8 cellular contexts compared by ENCODE assay signal in the genomic region with DNA sequence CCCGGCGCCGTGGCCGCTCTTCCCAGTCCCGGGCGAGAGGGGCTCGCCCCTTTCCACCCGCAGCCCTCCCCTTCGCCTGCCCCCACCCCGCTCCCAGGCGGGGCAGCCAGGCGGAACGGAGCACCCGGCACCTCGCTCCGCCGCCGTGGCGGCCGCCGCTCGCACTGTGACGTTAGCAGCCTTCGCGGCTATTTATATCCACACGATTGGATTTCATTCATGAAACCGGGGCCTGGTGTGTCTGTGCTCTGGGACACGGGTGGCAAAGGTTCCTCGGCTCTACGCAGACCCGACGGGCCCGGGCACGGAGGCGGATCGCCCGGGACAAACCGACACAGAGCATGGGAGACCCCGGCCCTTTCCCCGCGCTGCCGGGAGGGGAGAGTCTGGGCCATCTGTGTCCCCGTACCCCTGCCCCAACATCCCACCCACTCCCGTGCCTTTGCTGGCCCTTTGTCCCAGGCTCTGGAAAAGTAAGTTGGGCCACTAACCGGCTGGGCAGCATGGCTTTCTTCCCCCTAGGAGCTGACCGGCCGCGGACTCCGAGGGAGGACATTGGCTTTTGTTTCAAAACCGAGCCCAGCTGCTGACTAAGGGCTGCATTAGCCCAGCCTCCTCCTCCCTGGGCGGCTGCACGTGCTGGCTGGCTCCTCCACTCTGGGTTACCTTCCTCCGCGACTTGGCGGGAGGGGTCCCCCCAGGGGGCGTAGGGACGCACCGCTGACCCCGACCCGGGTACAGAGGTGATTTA. TPM values are rescaled to one million over a fixed set of nuclear protein-coding genes. Genes with fewer than 3 reads are reported as not detected.
DNase-seq lines count a peak whose midpoint lies in the region; ATAC-seq and TF ChIP-seq lines count a peak whose summit lies in the region.

A gene with protein sequence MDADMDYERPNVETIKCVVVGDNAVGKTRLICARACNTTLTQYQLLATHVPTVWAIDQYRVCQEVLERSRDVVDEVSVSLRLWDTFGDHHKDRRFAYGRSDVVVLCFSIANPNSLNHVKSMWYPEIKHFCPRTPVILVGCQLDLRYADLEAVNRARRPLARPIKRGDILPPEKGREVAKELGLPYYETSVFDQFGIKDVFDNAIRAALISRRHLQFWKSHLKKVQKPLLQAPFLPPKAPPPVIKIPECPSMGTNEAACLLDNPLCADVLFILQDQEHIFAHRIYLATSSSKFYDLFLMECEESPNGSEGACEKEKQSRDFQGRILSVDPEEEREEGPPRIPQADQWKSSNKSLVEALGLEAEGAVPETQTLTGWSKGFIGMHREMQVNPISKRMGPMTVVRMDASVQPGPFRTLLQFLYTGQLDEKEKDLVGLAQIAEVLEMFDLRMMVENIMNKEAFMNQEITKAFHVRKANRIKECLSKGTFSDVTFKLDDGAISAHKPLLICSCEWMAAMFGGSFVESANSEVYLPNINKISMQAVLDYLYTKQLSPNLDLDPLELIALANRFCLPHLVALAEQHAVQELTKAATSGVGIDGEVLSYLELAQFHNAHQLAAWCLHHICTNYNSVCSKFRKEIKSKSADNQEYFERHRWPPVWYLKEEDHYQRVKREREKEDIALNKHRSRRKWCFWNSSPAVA (minus strand): TSS at position 27 of the 751 bp plus-strand sequence. CDS start 32,643 bp downstream, outside the sequence.

- H3K27ac Mint-ChIP-seq in activated CD4-positive, alpha-beta T cell treated with anti-CD3 and anti-CD28 coated beads, Interleukin-2, amount 10 ng/mL, durations not matched to agents 7 days and 5 days, result no peak within 1 kb of the TSS

- peak within 1 kb of the TSS; percentile 52 for H3K4me3 Mint-ChIP-seq in activated CD4-positive, alpha-beta T cell treated with anti-CD3 and anti-CD28 coated beads, Interleukin-2, amount 10 ng/mL, durations not matched to agents 7 days and 5 days

- peaks cover 77% of the 10 kb centered on the region for H3K27me3 Mint-ChIP-seq in activated CD4-positive, alpha-beta T cell treated with anti-CD3 and anti-CD28 coated beads, Interleukin-2, amount 10 ng/mL, durations not matched to agents 7 days and 5 days

- CTCF ChIA-PET in HEK293T (lab: Yijun Ruan, JAX), result no interaction called here
- CTCF ChIA-PET in activated CD4-positive, alpha-beta T cell treated with anti-CD3 and anti-CD28 coated beads, Interleukin-2, amount 10 ng/mL, durations not matched to agents 7 days and 5 days (lab: Charles Lee), result no interaction called here

- no peaks in the 10 kb centered on the region for H3K9me3 Mint-ChIP-seq in activated CD4-positive, alpha-beta T cell treated with anti-CD3 and anti-CD28 coated beads, Interleukin-2, amount 10 ng/mL, durations not matched to agents 7 days and 5 days

- TF ChIP-seq CTCF in epithelial cell of esophagus (IDR thresholded peaks at IDR 0.05; ENCODE audit: insufficient read depth, low read depth, low read length, missing control alignments) (no peak), subcutaneous adipose tissue (IDR thresholded peaks at IDR 0.05; ENCODE audit: low read depth) (no peak)

- H3K4me1 Mint-ChIP-seq in activated CD4-positive, alpha-beta T cell treated with anti-CD3 and anti-CD28 coated beads, Interleukin-2, amount 10 ng/mL, durations not matched to agents 7 days and 5 days, result peaks cover 13% of the 10 kb centered on the region

- POLR2A ChIA-PET in HEK293T (lab: Yijun Ruan, JAX), result interaction anchor here (0.6 to 1.7 kb wide), 7 partner anchors 8 to 125 kb away, joined by 3 to 4 read pairs (median 3); no protein-coding TSS in a partner anchor
- POLR2A ChIA-PET in activated CD4-positive, alpha-beta T cell treated with anti-CD3 and anti-CD28 coated beads, Interleukin-2, amount 10 ng/mL, durations not matched to agents 7 days and 5 days (lab: Charles Lee), result no interaction called here

- peak; percentile 30 to 50 for ATAC-seq in activated CD4-positive, CD25-positive, alpha-beta regulatory T cell treated with anti-CD3 and anti-CD28 coated beads, Interleukin-2, amount 50 U/mL, for 24 hours

- DNase-seq in activated CD4-positive, CD25-positive, alpha-beta regulatory T cell treated with anti-CD3 and anti-CD28 coated beads, Interleukin-2, amount 50 U/mL, for 72 hours, result no peak
- DNase-seq in HEK293T (ENCODE audit: extremely low spot score), result peak; percentile 72
- DNase-seq in NCI-H128 (lab: John Stamatoyannopoulos, UW; ENCODE audit: unreplicated experiment), result peak; percentile 43
- DNase-seq in activated CD4-positive, alpha-beta T cell treated with anti-CD3 and anti-CD28 coated beads, Interleukin-2, amount 10 ng/mL, durations not matched to agents 7 days and 5 days, result peak; percentile 31
- DNase-seq in epithelial cell of esophagus (ENCODE audit: low read depth), result peak; percentile 64
- peak; percentile 89 for DNase-seq in medulla oblongata (ENCODE audit: extremely low spot score)

- peaks cover 2% of the 10 kb centered on the region for H3K36me3 Mint-ChIP-seq in activated CD4-positive, alpha-beta T cell treated with anti-CD3 and anti-CD28 coated beads, Interleukin-2, amount 10 ng/mL, durations not matched to agents 7 days and 5 days (ENCODE audit: low read depth)

- peak within 1 kb of the TSS; percentile 59 for H3K4me3 ChIP-seq in epithelial cell of esophagus (ENCODE audit: low read length)

TF ChIP-seq in HEK293T, 16 proteins besides CTCF, POLR2A, EP300 and RAD21:
- TF ChIP-seq HDGF (IDR thresholded peaks at IDR 0.05; ENCODE audit: borderline replicate concordance) (no peak), L3MBTL2 (conservative IDR thresholded peaks at IDR 0.05) (peak; percentile 82; the same call in 1 of the 2 replicates)

RNA-seq across cellular contexts. Expression of the gene that starts here (rescaled TPM):
- under 1 TPM; 0.06 to 0.07 TPM for total RNA-seq in activated CD4-positive, alpha-beta T cell treated with anti-CD3 and anti-CD28 coated beads, Interleukin-2, amount 10 ng/mL, durations not matched to agents 7 days and 5 days
- total RNA-seq in subcutaneous adipose tissue, result 10 to 100 TPM; 16.7 to 37.3 (median 22.8) TPM

Comparison
In these comparisons a context has a peak if more than half of its experiments do, and no peak if none do; other contexts are left out.
1. RNA of the gene that starts here (total RNA-seq): 16.7 to 37.3 TPM in subcutaneous adipose tissue; 0.06 to 0.07 TPM in activated CD4-positive, alpha-beta T cell treated with anti-CD3 and anti-CD28 coated beads, Interleukin-2, amount 10 ng/mL, durations not matched to agents 7 days and 5 days; every median in the first group is over 10 times any median in the second.
2. Peak in DNase-seq in activated CD4-positive, alpha-beta T cell treated with anti-CD3 and anti-CD28 coated beads, Interleukin-2, amount 10 ng/mL, durations not matched to agents 7 days and 5 days; RNA of the gene not detected or under 1 TPM.